12 cellular contexts compared by ENCODE assay signal in the genomic region with DNA sequence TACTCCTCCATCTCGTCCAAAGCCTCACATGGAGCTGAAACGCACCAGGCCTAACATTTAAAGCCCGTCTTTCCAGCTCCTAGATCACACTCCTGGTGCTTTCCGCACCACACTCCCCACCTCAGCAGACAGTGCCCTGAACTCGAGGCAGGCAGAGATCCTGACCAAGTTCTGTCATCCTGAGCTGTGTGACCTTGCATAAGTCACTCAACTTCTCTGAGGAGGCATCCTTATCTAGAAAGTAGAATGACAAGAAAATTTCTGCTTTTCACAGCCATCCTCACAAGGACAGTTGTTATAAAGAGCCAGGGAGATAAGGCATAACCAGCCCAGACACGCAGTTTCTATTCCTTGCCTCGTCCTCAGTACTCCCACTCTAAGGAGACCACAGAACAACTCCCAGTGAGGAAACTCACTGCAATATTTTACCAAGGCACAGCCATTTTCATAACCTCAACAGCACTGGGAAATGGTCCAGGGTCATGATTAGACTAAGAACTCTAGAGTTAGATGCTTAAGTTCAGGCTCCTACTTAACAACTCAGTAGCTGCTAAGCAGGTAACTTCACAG. TPM values are rescaled to one million over a fixed set of nuclear protein-coding genes. Genes with fewer than 3 reads are reported as not detected.
DNase-seq lines count a peak whose midpoint lies in the region; ATAC-seq, FAIRE-seq and TF ChIP-seq lines count a peak whose summit lies in the region.
"Had no signal": no experiment of that assay in that cellular context is flagged by ENCODE, and none has a peak within 500 bp of the region (broad histone marks: within the 10 kb centered on the region; RNA-seq: fewer than 3 reads in every experiment).

No MANE protein-coding gene starts in this region.

- peak; percentile 20 for FAIRE-seq in keratinocyte (lab: Jason Lieb, UNC)

- peak overlapping the region; percentile 96 for H3K27ac Mint-ChIP-seq in activated T-helper 17 cell treated with anti-CD3 and anti-CD28 coated beads, Interleukin-2, amount 50 U/mL, for 72 hours

- H3K14ac ChIP-seq in IMR-90 (replicated peaks; ENCODE audit: low read depth, low read length) = no peak overlapping the region

- CTCF ChIA-PET in IMR-90 (lab: Yijun Ruan, JAX) = no interaction called here

- no peaks in the 10 kb centered on the region for H3K27me3 Mint-ChIP-seq in activated T-helper 17 cell treated with anti-CD3 and anti-CD28 coated beads, Interleukin-2, amount 50 U/mL, for 72 hours

- H3K9me3 Mint-ChIP-seq in activated T-helper 17 cell treated with anti-CD3 and anti-CD28 coated beads, Interleukin-2, amount 50 U/mL, for 72 hours = no peaks in the 10 kb centered on the region

- no peak overlapping the region; a peak in 1 of 4 replicates for H4K8ac ChIP-seq in IMR-90 (ENCODE audit: low read depth in 2 of 2, low read length in 2 of 2)

- no peak overlapping the region for H2BK120ac ChIP-seq in IMR-90 (ENCODE audit: low read depth, low read length)

- H3K4me1 ChIP-seq in IMR-90 (ENCODE audit: control insufficient read depth, insufficient read depth, low read length) (peaks cover 4% of the 10 kb centered on the region), keratinocyte (ENCODE audit: control insufficient read depth, extremely low read depth, insufficient read depth, low read length) (peaks cover 14% of the 10 kb centered on the region)

- no peak overlapping the region for H3K9ac ChIP-seq in IMR-90 (ENCODE audit: low read depth, low read length)
- H3K9ac ChIP-seq in keratinocyte (ENCODE audit: control insufficient read depth, extremely low read depth, insufficient read depth, low read length) = peak overlapping the region; percentile 90

- no peak overlapping the region for H3K18ac ChIP-seq in IMR-90 (ENCODE audit: low read depth, low read length)

- no peak overlapping the region for H3K4ac ChIP-seq in IMR-90 (ENCODE audit: low read depth, low read length)

- no peak overlapping the region for H2BK15ac ChIP-seq in IMR-90 (ENCODE audit: low read depth, low read length)

- peaks cover 75% of the 10 kb centered on the region for H3K36me3 Mint-ChIP-seq in activated T-helper 17 cell treated with anti-CD3 and anti-CD28 coated beads, Interleukin-2, amount 50 U/mL, for 72 hours (ENCODE audit: low read depth)

- in situ Hi-C loops in IMR-90 (cut with MboI; ENCODE audit: low sequenced_read_pairs) = no loop called here

- H3K27me3 ChIP-seq in IMR-90 (ENCODE audit: control insufficient read depth, insufficient read depth, low read length) = no peaks in the 10 kb centered on the region
- H3K27me3 ChIP-seq in keratinocyte (ENCODE audit: control insufficient read depth, extremely low read depth, insufficient read depth, low read length) = no peaks in the 10 kb centered on the region
- H3K27me3 ChIP-seq: dorsolateral prefrontal cortex had no signal

- H2AK9ac ChIP-seq in IMR-90 (replicated peaks; ENCODE audit: low read depth, low read length, poor library complexity) = no peak overlapping the region

- H3K4me3 ChIP-seq in IMR-90 (ENCODE audit: insufficient read depth, low read depth, low read length) = no peak overlapping the region
- peak overlapping the region in 1 of 3 experiments; percentile 88 for H3K4me3 ChIP-seq in keratinocyte (ENCODE audit: control insufficient read depth in 2 of 3, extremely low read depth in 1 of 3, insufficient read depth in 2 of 3, low read depth in 1 of 3, low read length in 3 of 3)

- 90% methylated on average over 2 of the region's 7 CpGs; no CpG with 5 or more reads in 1 of the 2 experiments for WGBS in IMR-90 (ENCODE audit: extremely low coverage in 2 of 2, insufficient read length in 1 of 2), 2 experiments

- H3K36me3 ChIP-seq in IMR-90 (ENCODE audit: control insufficient read depth, insufficient read depth, low read length) (no peaks in the 10 kb centered on the region; the same call in 1 of the 2 replicates), keratinocyte (ENCODE audit: control insufficient read depth in 2 of 2, extremely low read depth in 1 of 2, insufficient read depth in 2 of 2, low read length in 2 of 2) (peaks cover 6 to 34% of the 10 kb centered on the region in 2 experiments)

- no peak for TF ChIP-seq RAD21 in IMR-90 (IDR thresholded peaks at IDR 0.05; ENCODE audit: low read length)

- no peak overlapping the region for H4K91ac ChIP-seq in IMR-90 (ENCODE audit: insufficient read depth, low read depth, low read length)

- POLR2A ChIA-PET in IMR-90 (lab: Charles Lee; ENCODE audit: unreplicated experiment) = no interaction called here

- H3K27ac ChIP-seq in IMR-90 (ENCODE audit: insufficient read depth, low read length) = no peak overlapping the region
- peak overlapping the region; percentile 87 for H3K27ac ChIP-seq in keratinocyte (ENCODE audit: control insufficient read depth, insufficient read depth, low read length)

- H3K56ac ChIP-seq in IMR-90 (ENCODE audit: extremely low read depth, insufficient read depth, low read length) = no peak overlapping the region

- intact Hi-C loops in IMR-90 (cut with micrococcal nuclease) = loop anchor here (5.0 kb wide), 1 partner anchor 67 kb away; no protein-coding TSS in a partner anchor

- peak; percentile 28 for DNase-seq in CD1c-positive myeloid dendritic cell (ENCODE audit: extremely low spot score)
- peak; percentile 17 for DNase-seq in IMR-90
- DNase-seq in keratinocyte (ENCODE audit: low read depth, low spot score) = no peak
- no peak for DNase-seq in AML-193 (lab: John Stamatoyannopoulos, UW)
- DNase-seq: dorsolateral prefrontal cortex, H7, NCI-H187 treated with DMSO at 0.1 percent for 48 hours, SIG-M5 had no signal

- no peak overlapping the region for H2AFZ ChIP-seq in IMR-90 (replicated peaks; ENCODE audit: low read length, poor library complexity)
- no peak overlapping the region for H2AFZ ChIP-seq in keratinocyte (ENCODE audit: control insufficient read depth, low read length)

- peaks cover 4% of the 10 kb centered on the region; the same call in 1 of the 2 replicates for H3K9me1 ChIP-seq in IMR-90 (ENCODE audit: insufficient read depth, low read length)
- no peaks in the 10 kb centered on the region for H3K9me1 ChIP-seq in keratinocyte (ENCODE audit: control insufficient read depth, extremely low read depth, insufficient read depth, low read length)

- TF ChIP-seq POLR2A in IMR-90 (IDR thresholded peaks at IDR 0.05; ENCODE audit: low read depth, low read length) = no peak

- no peak overlapping the region for H2BK5ac ChIP-seq in IMR-90 (ENCODE audit: low read depth, low read length, poor library complexity, severe bottlenecking)

- H4K20me1 ChIP-seq in IMR-90 (ENCODE audit: insufficient read depth, low read length) = no peaks in the 10 kb centered on the region
- no peaks in the 10 kb centered on the region for H4K20me1 ChIP-seq in keratinocyte (ENCODE audit: control insufficient read depth, extremely low read depth, insufficient read depth, low read length)

- BruUV-seq in IMR-90 (replicated peaks; lab: Mats Ljungman, UMichigan) = no TSS peak

- peak overlapping the region; percentile 92 for H3K4me3 Mint-ChIP-seq in activated T-helper 17 cell treated with anti-CD3 and anti-CD28 coated beads, Interleukin-2, amount 50 U/mL, for 72 hours

- peaks cover 49% of the 10 kb centered on the region for H3K79me2 ChIP-seq in keratinocyte (ENCODE audit: control insufficient read depth, insufficient read depth, low read length)

- peaks cover 5 to 18% of the 10 kb centered on the region in 2 experiments; a peak in 3 of 4 replicates for H3K79me1 ChIP-seq in IMR-90 (ENCODE audit: low read depth in 1 of 2, low read length in 2 of 2)

- TF ChIP-seq CTCF in IMR-90 (conservative IDR thresholded peaks at IDR 0.05; ENCODE audit: low read depth, low read length) (no peak), keratinocyte (optimal IDR thresholded peaks at IDR 0.05 in 1 of 3, IDR thresholded peaks at IDR 0.05 in 1 of 3, conservative IDR thresholded peaks at IDR 0.05 in 1 of 3; ENCODE audit: extremely low read depth in 1 of 3, insufficient read depth in 2 of 3, low read length in 3 of 3) (no peak)

- no peak overlapping the region; the same call in 1 of the 2 replicates for H2AK5ac ChIP-seq in IMR-90 (ENCODE audit: low read depth, low read length)

- no peak overlapping the region for H2BK20ac ChIP-seq in IMR-90 (ENCODE audit: low read depth, low read length)

- dilution Hi-C loops in IMR-90 (cut with HindIII; ENCODE audit: low sequenced_read_pairs, unreplicated experiment) = no loop called here
- dilution Hi-C loops in keratinocyte (cut with MboI; ENCODE audit: extremely low pct_ligation_motif_present, low sequenced_read_pairs) = no loop called here

- H3K23ac ChIP-seq in IMR-90 (ENCODE audit: low read depth, low read length) = peak overlapping the region; percentile 37; the same call in 1 of the 2 replicates

- no peak overlapping the region for H3K4me2 ChIP-seq in IMR-90 (ENCODE audit: low read depth, low read length)
- peak overlapping the region; percentile 95 for H3K4me2 ChIP-seq in keratinocyte (ENCODE audit: control insufficient read depth, extremely low read depth, insufficient read depth, low read depth, low read length)

- ATAC-seq in IMR-90 (ENCODE audit: low read depth) = no peak
- no peak for ATAC-seq in activated T-helper 17 cell treated with anti-CD3 and anti-CD28 coated beads, Interleukin-2, amount 50 U/mL, for 72 hours (replicated peaks)
- ATAC-seq in GM21515 (IDR thresholded peaks at IDR 0.05; ENCODE audit: unreplicated experiment) = no peak
- ATAC-seq in HG03460 (IDR thresholded peaks at IDR 0.05; ENCODE audit: unreplicated experiment) = no peak
- ATAC-seq in GM21825 (IDR thresholded peaks at IDR 0.05; ENCODE audit: unreplicated experiment) = no peak

- H4K5ac ChIP-seq in IMR-90 (ENCODE audit: low read depth, low read length) = no peak overlapping the region

- H3K9me3 ChIP-seq in IMR-90 (ENCODE audit: control insufficient read depth, insufficient read depth, low read length) (no peaks in the 10 kb centered on the region), keratinocyte (ENCODE audit: control insufficient read depth, low read depth, low read length) (no peaks in the 10 kb centered on the region)

- peaks cover 22% of the 10 kb centered on the region for H3K4me1 Mint-ChIP-seq in activated T-helper 17 cell treated with anti-CD3 and anti-CD28 coated beads, Interleukin-2, amount 50 U/mL, for 72 hours

RNA-seq across cellular contexts. Expression of a gene that starts 3.1 kb away (rescaled TPM):
- total RNA-seq in IMR-90 (2012; rRNA removed) = 11.1 and 12.0 TPM in 2 replicates
- polyA plus RNA-seq in IMR-90 (2012; rRNA removed) (12.1 and 12.6 TPM in 2 replicates), keratinocyte (15.2 to 33.7 TPM (median 31.0 TPM) in 3 replicates)
- polyA plus RNA-seq in IMR-90 (2012; cell fraction: cytosol; rRNA removed) = 5.9 and 7.7 TPM in 2 replicates
- 40.5 and 54.0 TPM in 2 replicates for polyA plus RNA-seq in IMR-90 (2012; cell fraction: nucleus; rRNA removed; ENCODE audit: low replicate concordance)
- 10 to 100 TPM; 36.0 to 68.1 TPM for total RNA-seq in activated T-helper 17 cell treated with anti-CD3 and anti-CD28 coated beads, Interleukin-2, amount 50 U/mL, for 72 hours
- polyA plus RNA-seq in keratinocyte (2011; ENCODE audit: low read depth) = 5.8 TPM
- polyA plus RNA-seq in keratinocyte (2011; cell fraction: cytosol; rRNA removed) = 9.2 and 9.7 TPM in 2 replicates
- polyA plus RNA-seq in keratinocyte (2011; cell fraction: nucleus; rRNA removed) = 63.6 and 77.0 TPM in 2 replicates
- polyA plus RNA-seq in keratinocyte (2012; ENCODE audit: low replicate concordance) = 2.5 and 19.9 TPM in 2 replicates
- polyA minus RNA-seq in keratinocyte = 35.3 to 85.4 TPM (median 82.2 TPM) in 3 replicates
- polyA minus RNA-seq in keratinocyte (2011; cell fraction: cytosol; rRNA and poly(A)+ RNA removed) = 13.6 TPM
- polyA minus RNA-seq in keratinocyte (2011; cell fraction: nucleus; rRNA and poly(A)+ RNA removed) = 24.8 and 46.0 TPM in 2 replicates

Comparison
In these comparisons a context has a peak if more than half of its experiments do, and no peak if none do; other contexts are left out.
1. DNase-seq: peak in CD1c-positive myeloid dendritic cell (single experiment) and IMR-90 (single experiment); none in keratinocyte (single experiment) and AML-193 (0 of 2).